ENCODE assay signal across 8 cellular contexts in the genomic region with DNA sequence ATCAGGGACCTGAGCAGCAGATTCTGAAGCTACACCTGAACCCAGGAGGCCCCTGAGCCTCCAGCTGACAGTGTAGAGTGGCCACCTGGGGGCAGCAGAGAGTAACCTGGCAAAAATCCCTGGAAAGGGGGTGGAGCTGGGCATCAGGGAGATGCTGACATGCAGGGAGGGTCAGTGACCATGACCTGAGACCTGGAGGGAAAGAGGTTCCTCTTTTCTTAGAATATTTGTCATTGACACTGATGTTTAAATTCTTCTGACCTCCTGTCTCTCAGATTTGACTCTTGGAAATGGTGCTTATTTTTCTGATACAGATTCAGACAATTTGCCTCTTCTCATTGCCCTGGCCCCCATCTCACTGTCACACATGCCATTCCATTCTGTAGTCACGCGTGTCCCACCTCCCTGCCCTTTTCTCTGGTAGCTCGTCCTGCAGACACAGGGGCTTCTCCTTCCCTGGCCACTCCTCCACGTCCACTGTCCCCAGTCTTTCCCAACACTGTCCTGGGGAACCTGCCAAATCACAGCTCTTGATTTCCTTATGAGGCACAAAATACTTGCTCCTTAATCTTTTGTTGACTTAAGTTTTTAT.
DNase-seq lines count a peak whose midpoint lies in the region; ATAC-seq and TF ChIP-seq lines count a peak whose summit lies in the region.

No MANE protein-coding gene starts in this region.

- TF ChIP-seq CTCF in AG04449 (IDR thresholded peaks at IDR 0.05; ENCODE audit: insufficient read depth, low read length, missing control alignments) (peak; percentile 75), GM12864 (IDR thresholded peaks at IDR 0.05; ENCODE audit: low read depth, low read length, missing control alignments) (peak; percentile 87), OCI-LY7 (conservative IDR thresholded peaks at IDR 0.05; ENCODE audit: low read length) (peak; percentile 93)

- ATAC-seq in left cardiac atrium (peak in 1 of 2 donors; percentile 59), HG02571 (IDR thresholded peaks at IDR 0.05; ENCODE audit: unreplicated experiment) (no peak), GM18868 (IDR thresholded peaks at IDR 0.05; ENCODE audit: unreplicated experiment) (no peak)

- BruUV-seq in OCI-LY7 (replicated peaks; lab: Mats Ljungman, UMichigan), result no TSS peak

- no peaks in the 10 kb centered on the region for H3K36me3 ChIP-seq in OCI-LY7 (ENCODE audit: insufficient read depth, low read length)

- H3K9me2 ChIP-seq in OCI-LY7 (ENCODE audit: insufficient read depth, low read length), result no peaks in the 10 kb centered on the region

- H3K4me2 ChIP-seq in OCI-LY7 (ENCODE audit: low read length), result no peak overlapping the region

- peaks cover 20% of the 10 kb centered on the region for H3K4me1 ChIP-seq in OCI-LY7 (ENCODE audit: insufficient read depth, low read length, poor library complexity, severe bottlenecking)

- no peak overlapping the region for H2AFZ ChIP-seq in OCI-LY7 (ENCODE audit: low read length)

- H4K20me1 ChIP-seq in OCI-LY7 (ENCODE audit: insufficient read depth, low read length), result no peaks in the 10 kb centered on the region

- DNase-seq in AG04449 (ENCODE audit: low read depth, low spot score), result no peak
- DNase-seq in GM12864 (ENCODE audit: low read depth), result no peak
- peak; percentile 59 for DNase-seq in OCI-LY7 (ENCODE audit: low spot score)
- peak; percentile 19 for DNase-seq in activated T-helper 9 cell treated with anti-CD3 and anti-CD28 coated beads, Interleukin-2, amount 50 U/mL, for 16 hours (ENCODE audit: low read depth)
- DNase-seq in left cardiac atrium, result peak; percentile 27
- peak; percentile 42 for DNase-seq in stimulated activated CD4-positive, alpha-beta T cell treated with anti-CD3 and anti-CD28 coated beads, Interleukin-12 subunit alpha, Interleukin-12 subunit beta, amount 100 ng/mL, for 4 hours

- intact Hi-C loops in OCI-LY7 (cut with micrococcal nuclease; ENCODE audit: unreplicated experiment) (loop anchor here (5.0 to 10.0 kb wide), 3 partner anchors 112 to 306 kb away; no protein-coding TSS in a partner anchor), left cardiac atrium (cut with DNase I) (no loop called here)

- H3K4me3 ChIP-seq in AG04449 (ENCODE audit: low read depth, low read length) (no peak overlapping the region), GM12864 (ENCODE audit: low read depth, low read length) (no peak overlapping the region), OCI-LY7 (ENCODE audit: low read depth, low read length, poor library complexity, severe bottlenecking) (no peak overlapping the region)

- no peaks in the 10 kb centered on the region for H3K79me2 ChIP-seq in OCI-LY7 (ENCODE audit: insufficient read depth, low read depth, low read length)

- POLR2A ChIA-PET in AG04449 (lab: Yijun Ruan, JAX), result no interaction called here
- POLR2A ChIA-PET in OCI-LY7 (lab: Charles Lee), result interaction anchor here (0.6 kb wide), 1 partner anchor 306 kb away, joined by 3 read pairs; no protein-coding TSS in a partner anchor

- CTCF ChIA-PET in AG04449 (lab: Yijun Ruan, JAX), result interaction anchor here (0.6 to 2.6 kb wide), 13 partner anchors 8 to 187 kb away, joined by 3 to 19 read pairs (median 7); no protein-coding TSS in a partner anchor
- CTCF ChIA-PET in OCI-LY7 (lab: Charles Lee; ENCODE audit: unreplicated experiment), result interaction anchor here (0.7 to 1.5 kb wide), 5 partner anchors 24 to 114 kb away, joined by 3 to 18 read pairs (median 4); no protein-coding TSS in a partner anchor

- H3K9me3 ChIP-seq in OCI-LY7 (ENCODE audit: low read length), result no peaks in the 10 kb centered on the region

- H3K27ac ChIP-seq in OCI-LY7 (ENCODE audit: low read depth, low read length, poor library complexity, severe bottlenecking), result no peak overlapping the region

Comparison
In these comparisons a context has a peak if more than half of its experiments do, and no peak if none do; other contexts are left out.
1. DNase-seq: peak in OCI-LY7 (single experiment), activated T-helper 9 cell treated with anti-CD3 and anti-CD28 coated beads, Interleukin-2, amount 50 U/mL, for 16 hours (single experiment), left cardiac atrium (single experiment) and stimulated activated CD4-positive, alpha-beta T cell treated with anti-CD3 and anti-CD28 coated beads, Interleukin-12 subunit alpha, Interleukin-12 subunit beta, amount 100 ng/mL, for 4 hours (single experiment); none in AG04449 (single experiment) and GM12864 (single experiment).
2. Peak in every context shown above with its lines, with median percentiles within 50 percentile points of each other: CTCF ChIP-seq.